ENCODE assay signal across 26 cellular contexts in genomic region chr3:128515967-128516366, GRCh38. TPM values are rescaled to one million over a fixed set of nuclear protein-coding genes. Genes with fewer than 3 reads are reported as not detected.
"Had no signal": no experiment of that assay in that cellular context is flagged by ENCODE, and none has a peak within 500 bp of the region (broad histone marks: within the 10 kb centered on the region; RNA-seq: fewer than 3 reads in every experiment).

No MANE protein-coding gene starts in this region.

- H3K4me2 ChIP-seq: KMS-11 had no signal

- H3K36me3 ChIP-seq: adrenal gland, breast epithelium had no signal

- H3K4me3 ChIP-seq: adrenal gland, breast epithelium, coronary artery had no signal

- DNase-seq: activated CD4-positive, alpha-beta T cell treated with anti-CD3 and anti-CD28 coated beads for 48 hours; activated CD4-positive, alpha-beta T cell treated with anti-CD3 and anti-CD28 coated beads, Interleukin-2, amount 50 U/mL, for 4 hours; activated CD4-positive, CD25-positive, alpha-beta regulatory T cell treated with anti-CD3 and anti-CD28 coated beads, Interleukin-2, amount 50 U/mL, for 72 hours; activated CD8-positive, alpha-beta memory T cell treated with anti-CD3 and anti-CD28 coated beads, Interleukin-2, amount 50 U/mL, for 48 hours; activated CD8-positive, alpha-beta T cell treated with anti-CD3 and anti-CD28 coated beads, Interleukin-2, amount 10 ng/mL, durations not matched to agents 7 days and 5 days; activated naive CD4-positive, alpha-beta T cell treated with anti-CD3 and anti-CD28 coated beads, Interleukin-2, amount 50 U/mL, for 16 hours; activated naive CD8-positive, alpha-beta T cell treated with anti-CD3 and anti-CD28 coated beads, Interleukin-2, amount 10 ng/mL, durations not matched to agents 7 days and 5 days; activated T-cell treated with anti-CD3 and anti-CD28 coated beads, Interleukin-2, amount 50 U/mL, for 1 hour; adrenal gland; anterior cingulate cortex; central memory CD4-positive, alpha-beta T cell; MM.1S; NCI-H1105; NCI-H1436; NCI-H1694 treated with DMSO at 0.1 percent for 48 hours; NCI-H2029 treated with DMSO at 0.1 percent for 48 hours; NCI-H510A treated with DMSO at 0.1 percent for 48 hours; T-helper 9 cell had no signal

- H3K9ac ChIP-seq: KMS-11 had no signal

- H3K4me1 ChIP-seq: adrenal gland, breast epithelium had no signal

- H3K27ac ChIP-seq: adrenal gland, breast epithelium, coronary artery, KMS-11 had no signal

- ATAC-seq: activated CD8-positive, alpha-beta T cell treated with anti-CD3 and anti-CD28 coated beads, Interleukin-2, amount 10 ng/mL, durations not matched to agents 7 days and 5 days; Right ventricle myocardium inferior; WTC11 had no signal

RNA-seq across cellular contexts. Expression of gene GATA2, which starts 23.0 kb away (rescaled TPM):
- total RNA-seq: activated CD8-positive, alpha-beta T cell treated with anti-CD3 and anti-CD28 coated beads, Interleukin-2, amount 10 ng/mL, durations not matched to agents 7 days and 5 days; activated naive CD8-positive, alpha-beta T cell treated with anti-CD3 and anti-CD28 coated beads, Interleukin-2, amount 10 ng/mL, durations not matched to agents 7 days and 5 days; OCI-LY7 had no signal

RNA-seq across cellular contexts. Expression of gene DNAJB8, which starts 49.3 kb away (rescaled TPM):
- total RNA-seq: activated CD8-positive, alpha-beta T cell treated with anti-CD3 and anti-CD28 coated beads, Interleukin-2, amount 10 ng/mL, durations not matched to agents 7 days and 5 days; activated naive CD8-positive, alpha-beta T cell treated with anti-CD3 and anti-CD28 coated beads, Interleukin-2, amount 10 ng/mL, durations not matched to agents 7 days and 5 days; adrenal gland; breast epithelium; chondrocyte; OCI-LY7; Right ventricle myocardium inferior; RPMI7951; WTC11 had no signal
- polyA plus RNA-seq: adrenal gland had no signal
